ENCODE assay signal across 25 cellular contexts in genomic region chr1:238360474-238360873, GRCh38.
DNase-seq lines count a peak whose midpoint lies in the region; ATAC-seq, FAIRE-seq and TF ChIP-seq lines count a peak whose summit lies in the region.
"Had no signal": no experiment of that assay in that cellular context is flagged by ENCODE, and none has a peak within 500 bp of the region (broad histone marks: within the 10 kb centered on the region; RNA-seq: fewer than 3 reads in every experiment).

No MANE protein-coding gene starts in this region.

- intact Hi-C loops in HepG2 (cut with micrococcal nuclease; ENCODE audit: unreplicated experiment): no loop called here
- intact Hi-C loops in right lobe of liver (cut with DNase I): no loop called here

- no peak overlapping the region for H3K56ac ChIP-seq in mesendoderm (ENCODE audit: low read length)

- H3K4me3 ChIP-seq in HepG2 (replicated peaks in 1 of 3; ENCODE audit: insufficient read depth in 1 of 3, low read depth in 2 of 3, low read length in 3 of 3) (no peak overlapping the region), right lobe of liver (no peak overlapping the region), osteoblast (ENCODE audit: insufficient read depth, low read length) (no peak overlapping the region), mesendoderm (ENCODE audit: low read length) (no peak overlapping the region)
- H3K4me3 ChIP-seq: A549; BLaER1 treated with 17β-estradiol and CSF1 and Interleukin-3, amounts not matched to agents 10 nM and 100 nM; GM23248 had no signal

- H3K27ac Mint-ChIP-seq in stimulated activated memory B cell treated with anti-CD40 and anti-IgM and Interleukin-4, amounts not matched to agents 10 μg/mL and 1 μg/mL and 100 μg/mL, for 72 hours: no peak overlapping the region
- H3K27ac Mint-ChIP-seq: CD4-positive, alpha-beta T cell; H9 had no signal

- no peak for TF ChIP-seq RAD21 in HepG2 (CRISPR knock-in tag; IDR thresholded peaks at IDR 0.05)

- POLR2A ChIA-PET in HepG2 (lab: Yijun Ruan, JAX): no interaction called here

- no peak overlapping the region for H3K18ac ChIP-seq in mesendoderm (ENCODE audit: low read length)

- TF ChIP-seq POLR2A in HepG2 (IDR thresholded peaks at IDR 0.05; ENCODE audit: insufficient read depth in 1 of 2, low read depth in 2 of 2, low read length in 2 of 2): no peak
- TF ChIP-seq POLR2A in right lobe of liver (IDR thresholded peaks at IDR 0.05): no peak

- H3K27ac ChIP-seq in HepG2 (ENCODE audit: extremely low read length, insufficient read depth, low read length): no peak overlapping the region
- no peak overlapping the region for H3K27ac ChIP-seq in right lobe of liver
- no peak overlapping the region for H3K27ac ChIP-seq in osteoblast (ENCODE audit: low read depth, low read length)
- H3K27ac ChIP-seq in mesendoderm (ENCODE audit: low read depth, low read length): no peak overlapping the region
- H3K27ac ChIP-seq: 22Rv1; A549; BLaER1 treated with 17β-estradiol and CSF1 and Interleukin-3, amounts not matched to agents 10 nM and 100 nM; GM23248 had no signal

- H3K79me1 ChIP-seq in mesendoderm (ENCODE audit: low read length): no peaks in the 10 kb centered on the region

- H3K9me3 Mint-ChIP-seq in stimulated activated memory B cell treated with anti-CD40 and anti-IgM and Interleukin-4, amounts not matched to agents 10 μg/mL and 1 μg/mL and 100 μg/mL, for 72 hours: peaks cover 3% of the 10 kb centered on the region
- H3K9me3 Mint-ChIP-seq: H9 had no signal

- in situ Hi-C loops in HepG2 (cut with HindIII; ENCODE audit: extremely low pct_ligation_motif_present, low pct_unique_long_range_greater_than_20kb): no loop called here

- no peaks in the 10 kb centered on the region for H3K27me3 Mint-ChIP-seq in stimulated activated memory B cell treated with anti-CD40 and anti-IgM and Interleukin-4, amounts not matched to agents 10 μg/mL and 1 μg/mL and 100 μg/mL, for 72 hours
- H3K27me3 Mint-ChIP-seq: CD4-positive, alpha-beta T cell had no signal

- no peaks in the 10 kb centered on the region; a peak in 1 of 5 replicates for H3K27me3 ChIP-seq in HepG2 (ENCODE audit: control insufficient read depth in 1 of 2, insufficient read depth in 2 of 2, low read length in 2 of 2)
- H3K27me3 ChIP-seq in right lobe of liver: no peaks in the 10 kb centered on the region
- H3K27me3 ChIP-seq in osteoblast (ENCODE audit: insufficient read depth, low read length): no peaks in the 10 kb centered on the region
- no peaks in the 10 kb centered on the region for H3K27me3 ChIP-seq in mesendoderm (ENCODE audit: insufficient read depth, low read length, poor library complexity)
- H3K27me3 ChIP-seq: BE2C; BLaER1 treated with 17β-estradiol and CSF1 and Interleukin-3, amounts not matched to agents 10 nM and 100 nM had no signal

- WGBS in HepG2 (ENCODE audit: low lambda C conversion rate): 30% methylated on average over 7 of the region's 7 CpGs
- WGBS in right lobe of liver (ENCODE audit: insufficient coverage, low coverage, low lambda C conversion rate, missing lambda C conversion rate): 67% methylated on average over 7 of the region's 7 CpGs
- WGBS in mesendoderm (ENCODE audit: extremely low coverage, insufficient coverage, low lambda C conversion rate): no CpG with 5 or more reads among the region's 7 CpGs

- no peak overlapping the region for H4K5ac ChIP-seq in mesendoderm (ENCODE audit: low read length)

- no peaks in the 10 kb centered on the region for H3K36me3 ChIP-seq in HepG2 (replicated peaks in 1 of 2; ENCODE audit: control insufficient read depth in 1 of 2, insufficient read depth in 2 of 2, low read length in 2 of 2)
- H3K36me3 ChIP-seq in right lobe of liver: no peaks in the 10 kb centered on the region
- H3K36me3 ChIP-seq in osteoblast (ENCODE audit: insufficient read depth, low read length): no peaks in the 10 kb centered on the region
- H3K36me3 ChIP-seq in mesendoderm (ENCODE audit: control insufficient read depth, insufficient read depth, low read length): no peaks in the 10 kb centered on the region
- H3K36me3 ChIP-seq: BE2C; BLaER1 treated with 17β-estradiol and CSF1 and Interleukin-3, amounts not matched to agents 10 nM and 100 nM had no signal

- H2BK120ac ChIP-seq in mesendoderm (ENCODE audit: low read depth, low read length): no peak overlapping the region

- no peak overlapping the region for H2BK5ac ChIP-seq in mesendoderm (ENCODE audit: low read length)

- H2AFZ ChIP-seq in HepG2 (ENCODE audit: low read length) (no peak overlapping the region), osteoblast (ENCODE audit: low read length) (peak overlapping the region; percentile 14)
- H2AFZ ChIP-seq: GM23248 had no signal

- ATAC-seq in HepG2: no peak
- no peak for ATAC-seq in right lobe of liver
- no peak for ATAC-seq in stimulated activated memory B cell treated with anti-CD40 and anti-IgM and Interleukin-4, amounts not matched to agents 10 μg/mL and 1 μg/mL and 100 μg/mL, for 72 hours
- ATAC-seq: A549, HCT116 had no signal

- H3K9ac ChIP-seq in HepG2 (ENCODE audit: insufficient read depth, low read depth, low read length) (no peak overlapping the region), mesendoderm (ENCODE audit: low read length) (no peak overlapping the region)
- H3K9ac ChIP-seq: BLaER1 treated with 17β-estradiol and CSF1 and Interleukin-3, amounts not matched to agents 10 nM and 100 nM; GM23248 had no signal

- FAIRE-seq in HepG2 (lab: Jason Lieb, UNC): no peak
- FAIRE-seq: A549, GM12891, GM18507, H1 had no signal

- TF ChIP-seq CTCF in HepG2 (CRISPR knock-in tag; IDR thresholded peaks at IDR 0.05) (no peak), right lobe of liver (IDR thresholded peaks at IDR 0.05) (no peak), osteoblast (IDR thresholded peaks at IDR 0.05; ENCODE audit: extremely low read depth, low read depth, low read length) (no peak)

- no peaks in the 10 kb centered on the region for H4K20me1 ChIP-seq in HepG2 (ENCODE audit: insufficient read depth, low read length)
- H4K20me1 ChIP-seq in osteoblast (ENCODE audit: insufficient read depth, low read length): no peaks in the 10 kb centered on the region
- H4K20me1 ChIP-seq: BLaER1 treated with 17β-estradiol and CSF1 and Interleukin-3, amounts not matched to agents 10 nM and 100 nM had no signal

- H3K4me2 ChIP-seq in HepG2 (ENCODE audit: low read depth, low read length) (no peak overlapping the region), osteoblast (ENCODE audit: insufficient read depth, low read length) (peak overlapping the region; percentile 51), mesendoderm (ENCODE audit: low read length) (no peak overlapping the region)
- H3K4me2 ChIP-seq: A549; BLaER1 treated with 17β-estradiol and CSF1 and Interleukin-3, amounts not matched to agents 10 nM and 100 nM had no signal

- no peak overlapping the region for H3K4me3 Mint-ChIP-seq in stimulated activated memory B cell treated with anti-CD40 and anti-IgM and Interleukin-4, amounts not matched to agents 10 μg/mL and 1 μg/mL and 100 μg/mL, for 72 hours
- H3K4me3 Mint-ChIP-seq: CD14-positive monocyte; CD4-positive, alpha-beta T cell; CD8-positive, alpha-beta memory T cell; H9 had no signal

- H3K4ac ChIP-seq in mesendoderm (ENCODE audit: low read depth, low read length): no peak overlapping the region

- H3K23ac ChIP-seq in mesendoderm (ENCODE audit: low read length): no peak overlapping the region

- no TSS peak for BruUV-seq in HepG2 (replicated peaks; lab: Mats Ljungman, UMichigan)

- no peak overlapping the region for H2AK5ac ChIP-seq in mesendoderm (ENCODE audit: low read length)

- CTCF ChIA-PET in HepG2 (lab: Yijun Ruan, JAX; ENCODE audit: low intra/inter-chr PET ratio, low total read pairs): no interaction called here

- H4K8ac ChIP-seq in mesendoderm (ENCODE audit: low read depth, low read length): no peak overlapping the region

- no peaks in the 10 kb centered on the region for H3K79me2 ChIP-seq in HepG2 (ENCODE audit: insufficient read depth, low read length)
- no peaks in the 10 kb centered on the region for H3K79me2 ChIP-seq in osteoblast (ENCODE audit: insufficient read depth, low read length)
- H3K79me2 ChIP-seq in mesendoderm (ENCODE audit: control insufficient read depth, insufficient read depth, low read length): no peaks in the 10 kb centered on the region

- H3K4me1 Mint-ChIP-seq in stimulated activated memory B cell treated with anti-CD40 and anti-IgM and Interleukin-4, amounts not matched to agents 10 μg/mL and 1 μg/mL and 100 μg/mL, for 72 hours: no peaks in the 10 kb centered on the region
- H3K4me1 Mint-ChIP-seq: CD14-positive monocyte; CD8-positive, alpha-beta memory T cell; H9 had no signal

- DNase-seq in HepG2 (ENCODE audit: low spot score) (no peak), right lobe of liver (no peak), amniotic epithelial cell (ENCODE audit: low read depth) (peak; percentile 3), osteoblast (ENCODE audit: insufficient read length, low spot score, missing footprints) (no peak), mesendoderm (no peak)
- DNase-seq in activated T-cell treated with anti-CD3 and anti-CD28 coated beads, Interleukin-2, amount 50 U/mL, for 48 hours: no peak
- DNase-seq: ACHN; AML-193; BE2C; CD4-positive, alpha-beta T cell; CD8-positive, alpha-beta memory T cell; DMS 273 treated with DMSO at 0.1 percent for 48 hours; DMS79; GF-D8; GM23248; H9 had no signal

- H3K9me3 ChIP-seq in HepG2 (ENCODE audit: low read length) (peaks cover 81% of the 10 kb centered on the region), right lobe of liver (no peaks in the 10 kb centered on the region), osteoblast (ENCODE audit: low read depth, low read length) (no peaks in the 10 kb centered on the region)
- H3K9me3 ChIP-seq: A549; BE2C; BLaER1 treated with 17β-estradiol and CSF1 and Interleukin-3, amounts not matched to agents 10 nM and 100 nM had no signal

- no peak overlapping the region for H2BK15ac ChIP-seq in mesendoderm (replicated peaks; ENCODE audit: low read depth)

- H3K4me1 ChIP-seq in HepG2 (ENCODE audit: insufficient read depth, low read length) (no peaks in the 10 kb centered on the region), right lobe of liver (peaks cover 0 to 7% (median 0%) of the 10 kb centered on the region in 4 donors), osteoblast (ENCODE audit: insufficient read depth, low read length) (no peaks in the 10 kb centered on the region), mesendoderm (ENCODE audit: control insufficient read depth, low read depth, low read length) (no peaks in the 10 kb centered on the region)
- H3K4me1 ChIP-seq: A549; BE2C; BLaER1 treated with 17β-estradiol and CSF1 and Interleukin-3, amounts not matched to agents 10 nM and 100 nM had no signal

- H3K36me3 Mint-ChIP-seq in stimulated activated memory B cell treated with anti-CD40 and anti-IgM and Interleukin-4, amounts not matched to agents 10 μg/mL and 1 μg/mL and 100 μg/mL, for 72 hours: no peaks in the 10 kb centered on the region
- H3K36me3 Mint-ChIP-seq: CD14-positive monocyte; CD8-positive, alpha-beta memory T cell had no signal

- no peak for TF ChIP-seq EP300 in HepG2 (IDR thresholded peaks at IDR 0.05; ENCODE audit: low read depth in 2 of 2, low read length in 2 of 2)
- no peak for TF ChIP-seq EP300 in HepG2 (CRISPR knock-in tag; IDR thresholded peaks at IDR 0.05; ENCODE audit: borderline replicate concordance)

TF ChIP-seq in HepG2, 621 proteins besides CTCF, POLR2A, EP300 and RAD21 (continues in another document):
- TF ChIP-seq ZNF567 (CRISPR knock-in tag; IDR thresholded peaks at IDR 0.05; ENCODE audit: borderline replicate concordance) (no peak), CCDC6 (CRISPR knock-in tag; IDR thresholded peaks at IDR 0.05) (no peak), ZNF7 (CRISPR knock-in tag; IDR thresholded peaks at IDR 0.05) (peak; percentile 53; the same call in 1 of the 2 replicates)
